ENCODE assay signal across 7 cellular contexts in the genomic region with DNA sequence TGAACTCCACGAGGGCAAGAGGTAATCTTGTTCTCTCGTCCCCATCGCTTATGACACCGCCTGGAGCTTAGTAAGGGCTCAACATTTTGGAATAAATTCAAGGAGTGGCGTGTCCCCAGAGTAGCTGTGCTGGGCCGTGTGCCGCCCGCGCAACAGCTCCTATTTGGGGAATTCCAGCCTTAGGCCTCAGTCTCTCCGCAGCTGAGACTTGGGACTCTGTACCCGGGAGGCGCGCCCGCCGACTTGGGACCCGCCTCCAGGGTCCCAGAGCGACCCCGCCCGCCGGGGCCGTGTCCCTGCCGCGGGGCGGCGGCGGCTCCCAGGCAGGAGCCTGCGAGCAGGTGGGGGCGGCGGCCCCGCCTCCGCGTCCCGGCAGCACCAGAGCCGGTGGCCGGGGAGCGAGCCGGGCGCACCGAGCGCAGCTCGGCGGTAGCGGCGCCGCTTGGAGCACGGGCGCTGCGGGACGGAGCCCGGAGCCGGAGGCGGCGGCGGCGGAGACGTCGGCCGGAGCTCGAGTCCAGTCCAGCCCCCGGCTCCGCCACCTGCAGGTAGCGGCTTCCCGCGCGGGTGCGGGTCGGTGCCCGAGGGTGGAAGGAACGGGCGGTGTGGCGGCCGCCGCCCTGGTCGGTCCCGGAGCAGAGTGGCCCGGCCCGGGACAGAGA. TPM values are rescaled to one million over a fixed set of nuclear protein-coding genes. Genes with fewer than 3 reads are reported as not detected.
DNase-seq lines count a peak whose midpoint lies in the region; ATAC-seq and TF ChIP-seq lines count a peak whose summit lies in the region.

A gene with protein sequence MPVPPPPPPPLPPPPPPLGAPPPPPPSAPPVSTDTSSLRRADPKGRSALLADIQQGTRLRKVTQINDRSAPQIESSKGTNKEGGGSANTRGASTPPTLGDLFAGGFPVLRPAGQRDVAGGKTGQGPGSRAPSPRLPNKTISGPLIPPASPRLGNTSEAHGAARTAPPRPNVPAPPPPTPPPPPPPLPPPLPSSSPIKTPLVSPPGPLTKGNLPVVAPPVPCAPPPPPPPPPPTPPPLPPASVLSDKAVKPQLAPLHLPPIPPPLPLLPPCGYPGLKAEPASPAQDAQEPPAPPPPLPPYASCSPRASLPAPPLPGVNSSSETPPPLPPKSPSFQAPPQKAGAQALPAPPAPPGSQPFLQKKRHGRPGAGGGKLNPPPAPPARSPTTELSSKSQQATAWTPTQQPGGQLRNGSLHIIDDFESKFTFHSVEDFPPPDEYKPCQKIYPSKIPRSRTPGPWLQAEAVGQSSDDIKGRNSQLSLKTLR (plus strand): TSS at position 378 of the 662 bp plus-strand sequence. CDS start 28,217 bp downstream, outside the sequence.

- peak within 1 kb of the TSS; percentile 9 for H3K4me3 Mint-ChIP-seq in T-helper 17 cell

- no peak within 1 kb of the TSS for H3K27ac Mint-ChIP-seq in T-helper 17 cell

- H3K27ac ChIP-seq in HCT116 (ENCODE audit: low read depth, low read length), result peak within 1 kb of the TSS; percentile 56
- H3K27ac ChIP-seq in parathyroid adenoma, result no peak within 1 kb of the TSS

- DNase-seq in HCT116 (ENCODE audit: low read depth, low spot score) (peak; percentile 7), T-helper 17 cell (no peak), cardiac septum (ENCODE audit: low spot score) (no peak)

- TF ChIP-seq POLR2A in HCT116 (IDR thresholded peaks at IDR 0.05; ENCODE audit: borderline replicate concordance, extremely low read depth, insufficient read depth, insufficient read length), result no peak

- no TSS peak for BruUV-seq in HCT116 (replicated peaks; lab: Mats Ljungman, UMichigan)

- H3K79me2 ChIP-seq in HCT116 (ENCODE audit: insufficient read depth, low read length) (no peaks in the 10 kb centered on the region), parathyroid adenoma (no peaks in the 10 kb centered on the region)

- no peak for TF ChIP-seq RAD21 in HCT116 (IDR thresholded peaks at IDR 0.05; ENCODE audit: low read depth)

- intact Hi-C loops in HCT116 (cut with micrococcal nuclease), result no loop called here
- intact Hi-C loops in cardiac septum (cut with DNase I), result loop anchor here (5.0 kb wide), 1 partner anchor 51 kb away; no protein-coding TSS in a partner anchor

- H3K36me3 Mint-ChIP-seq in T-helper 17 cell (ENCODE audit: low read depth), result no peaks in the 10 kb centered on the region

- H3K9ac ChIP-seq in HCT116 (ENCODE audit: low read length) (peak within 1 kb of the TSS; percentile 60), parathyroid adenoma (no peak within 1 kb of the TSS)

- CTCF ChIA-PET in HCT116 (lab: Charles Lee), result interaction anchor here (1.0 to 1.6 kb wide), 2 partner anchors 115 to 255 kb away, joined by 3 to 4 read pairs; no protein-coding TSS in a partner anchor

- H3K27me3 Mint-ChIP-seq in T-helper 17 cell, result peaks cover 76% of the 10 kb centered on the region

- peaks cover 8% of the 10 kb centered on the region for H3K4me1 Mint-ChIP-seq in T-helper 17 cell

- H3K9me3 ChIP-seq in HCT116 (ENCODE audit: control insufficient read depth in 1 of 2, insufficient read depth in 1 of 2, low read depth in 1 of 2, low read length in 2 of 2) (no peaks in the 10 kb centered on the region), T-helper 17 cell (ENCODE audit: control insufficient read depth, low read length, poor library complexity, severe bottlenecking) (no peaks in the 10 kb centered on the region), parathyroid adenoma (ENCODE audit: control insufficient read depth, low read length) (no peaks in the 10 kb centered on the region)

- ATAC-seq in HCT116, result peak; percentile 65
- no peak for ATAC-seq in T-helper 17 cell
- ATAC-seq in GM18873 (IDR thresholded peaks at IDR 0.05; ENCODE audit: low FRiP score, unreplicated experiment), result no peak
- no peak for ATAC-seq in GM21723 (IDR thresholded peaks at IDR 0.05; ENCODE audit: unreplicated experiment)
- ATAC-seq in HG02870 (IDR thresholded peaks at IDR 0.05; ENCODE audit: unreplicated experiment), result no peak

- H3K9me2 ChIP-seq in HCT116 (ENCODE audit: insufficient read depth), result no peaks in the 10 kb centered on the region

- no peaks in the 10 kb centered on the region for H3K36me3 ChIP-seq in HCT116 (ENCODE audit: control insufficient read depth in 1 of 2, insufficient read depth in 2 of 2, low read length in 2 of 2)
- H3K36me3 ChIP-seq in parathyroid adenoma (ENCODE audit: control insufficient read depth, insufficient read depth, low read length), result no peaks in the 10 kb centered on the region

- no peaks in the 10 kb centered on the region for H4K20me1 ChIP-seq in HCT116 (ENCODE audit: insufficient read depth)

- H2AFZ ChIP-seq in HCT116 (ENCODE audit: low read depth, low read length, poor library complexity, severe bottlenecking) (peak within 1 kb of the TSS; percentile 96), parathyroid adenoma (peak within 1 kb of the TSS; percentile 80)

- peak within 1 kb of the TSS; percentile 97 for H3K4me2 ChIP-seq in HCT116 (ENCODE audit: low read length)
- H3K4me2 ChIP-seq in parathyroid adenoma (ENCODE audit: low read length), result peak within 1 kb of the TSS; percentile 72

- peak within 1 kb of the TSS; percentile 65 to 82 for H3K4me3 ChIP-seq in HCT116 (replicated peaks in 1 of 2; ENCODE audit: low read depth in 1 of 2, low read length in 2 of 2)
- H3K4me3 ChIP-seq in parathyroid adenoma (ENCODE audit: low read depth, low read length), result peak within 1 kb of the TSS; percentile 43

- H3K4me1 ChIP-seq in HCT116 (ENCODE audit: control insufficient read depth in 1 of 2, insufficient read depth in 2 of 2, low read length in 2 of 2), result peaks cover 10 to 21% of the 10 kb centered on the region in 2 experiments; a peak in 3 of 4 replicates
- no peaks in the 10 kb centered on the region for H3K4me1 ChIP-seq in parathyroid adenoma

- POLR2A ChIA-PET in HCT116 (lab: Charles Lee), result no interaction called here

- TF ChIP-seq CTCF in HCT116 (IDR thresholded peaks at IDR 0.05 in 2 of 3, conservative IDR thresholded peaks at IDR 0.05 in 1 of 3; ENCODE audit: borderline replicate concordance in 1 of 3, insufficient read depth in 1 of 3, low read depth in 2 of 3, low read length in 2 of 3) (no peak), parathyroid adenoma (IDR thresholded peaks at IDR 0.05) (no peak)

- H3K27me3 ChIP-seq in HCT116 (ENCODE audit: insufficient read depth, low read length), result no peaks in the 10 kb centered on the region
- H3K27me3 ChIP-seq in parathyroid adenoma (ENCODE audit: control insufficient read depth, insufficient read depth, low read length), result no peaks in the 10 kb centered on the region

- RAD21 ChIA-PET in HCT116 (lab: Charles Lee; ENCODE audit: low non-redundant PET in 1 of 2, low total read pairs in 2 of 2, uncharacterized antibody in 2 of 2, unreplicated experiment in 2 of 2), result no interaction called here

TF ChIP-seq in HCT116, 20 proteins besides CTCF, POLR2A, EP300 and RAD21:
- TF ChIP-seq SIN3A (IDR thresholded peaks at IDR 0.05; ENCODE audit: low read depth) (no peak), ZFX (IDR thresholded peaks at IDR 0.05) (peak; percentile 58), POLR2AphosphoS5 (IDR thresholded peaks at IDR 0.05; ENCODE audit: low read depth, low read length) (peak; percentile 58), EZH2phosphoT487 (IDR thresholded peaks at IDR 0.05; ENCODE audit: borderline replicate concordance) (no peak), EGR1 (IDR thresholded peaks at IDR 0.05; ENCODE audit: low read depth) (peak; percentile 56)
- TF ChIP-seq, protein P1, sequence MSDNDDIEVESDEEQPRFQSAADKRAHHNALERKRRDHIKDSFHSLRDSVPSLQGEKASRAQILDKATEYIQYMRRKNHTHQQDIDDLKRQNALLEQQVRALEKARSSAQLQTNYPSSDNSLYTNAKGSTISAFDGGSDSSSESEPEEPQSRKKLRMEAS (IDR thresholded peaks at IDR 0.05), result peak; percentile 42

RNA-seq across cellular contexts. Expression of the gene that starts here (rescaled TPM):
- total RNA-seq in HCT116 (2021; ENCODE audit: unreplicated experiment) (8.6 TPM), T-helper 17 cell (under 1 TPM in 1 of 2 donors, not detected in 1; 0.08 TPM), cardiac septum (11.6 TPM)
- 6.2 and 6.4 TPM in 2 replicates for polyA plus RNA-seq in HCT116 (2012)
